In genomic region chr17:49510059-49510719, GRCh38 we compare ENCODE assay signal across 24 cellular contexts. TPM values are rescaled to one million over a fixed set of nuclear protein-coding genes. Genes with fewer than 3 reads are reported as not detected.
"Had no signal": no experiment of that assay in that cellular context is flagged by ENCODE, and none has a peak within 500 bp of the region (broad histone marks: within the 10 kb centered on the region; RNA-seq: fewer than 3 reads in every experiment).

No MANE protein-coding gene starts in this region.

- H3K36me3 ChIP-seq: colonic mucosa, sigmoid colon, transverse colon, uterus had no signal

- DNase-seq: activated CD4-positive, alpha-beta T cell treated with anti-CD3 and anti-CD28 coated beads, Interleukin-2, amount 50 U/mL, for 4 hours; activated CD8-positive, alpha-beta memory T cell treated with anti-CD3 and anti-CD28 coated beads for 24 hours; activated CD8-positive, alpha-beta memory T cell treated with anti-CD3 and anti-CD28 coated beads, Interleukin-2, amount 50 U/mL, for 48 hours; activated naive CD4-positive, alpha-beta T cell treated with Interleukin-2 at 50 U/mL for 16 hours; activated naive CD8-positive, alpha-beta T cell treated with anti-CD3 and anti-CD28 coated beads, Interleukin-2, amount 10 ng/mL, durations not matched to agents 7 days and 5 days; activated T-cell treated with anti-CD3 and anti-CD28 coated beads, Interleukin-2, amount 50 U/mL, for 48 hours; amniotic stem cell; colonic mucosa; dorsolateral prefrontal cortex; effector memory CD8-positive, alpha-beta T cell; glutamatergic neuron; hippocampal formation; occipital lobe; sigmoid colon; stimulated activated CD4-positive, alpha-beta T cell treated with anti-CD3 and anti-CD28 coated beads, Interleukin-2, amount 100 ng/mL, for 48 hours; stimulated activated CD8-positive, alpha-beta memory T cell treated with anti-CD3 and anti-CD28 coated beads, Interleukin-4, amount 100 ng/mL, for 48 hours; stimulated activated naive B cell treated with anti-CD40 and anti-IgM and Interleukin-4, amounts not matched to agents 10 μg/mL and 1 μg/mL and 100 μg/mL, for 72 hours; T-helper 9 cell; transverse colon; uterus had no signal

- ATAC-seq: effector memory CD8-positive, alpha-beta T cell; stimulated activated naive B cell treated with anti-CD40 and anti-IgM and Interleukin-4, amounts not matched to agents 10 μg/mL and 1 μg/mL and 100 μg/mL, for 72 hours; WTC11 had no signal

- H3K27me3 ChIP-seq: colonic mucosa, uterus had no signal

- H3K27ac ChIP-seq: colonic mucosa, dorsolateral prefrontal cortex, esophagus muscularis mucosa, sigmoid colon, transverse colon, uterus had no signal

- H3K4me3 ChIP-seq: colonic mucosa, dorsolateral prefrontal cortex, esophagus muscularis mucosa, sigmoid colon, smooth muscle cell, transverse colon, uterus had no signal

- H3K9me3 ChIP-seq: colonic mucosa, esophagus muscularis mucosa, sigmoid colon, transverse colon, uterus had no signal

- H3K4me2 ChIP-seq: smooth muscle cell had no signal

RNA-seq across cellular contexts. Expression of gene NGFR, which starts 15.1 kb away (rescaled TPM):
- total RNA-seq: endothelial cell of umbilical vein had no signal
